ENCODE assay signal across 8 cellular contexts in the genomic region with DNA sequence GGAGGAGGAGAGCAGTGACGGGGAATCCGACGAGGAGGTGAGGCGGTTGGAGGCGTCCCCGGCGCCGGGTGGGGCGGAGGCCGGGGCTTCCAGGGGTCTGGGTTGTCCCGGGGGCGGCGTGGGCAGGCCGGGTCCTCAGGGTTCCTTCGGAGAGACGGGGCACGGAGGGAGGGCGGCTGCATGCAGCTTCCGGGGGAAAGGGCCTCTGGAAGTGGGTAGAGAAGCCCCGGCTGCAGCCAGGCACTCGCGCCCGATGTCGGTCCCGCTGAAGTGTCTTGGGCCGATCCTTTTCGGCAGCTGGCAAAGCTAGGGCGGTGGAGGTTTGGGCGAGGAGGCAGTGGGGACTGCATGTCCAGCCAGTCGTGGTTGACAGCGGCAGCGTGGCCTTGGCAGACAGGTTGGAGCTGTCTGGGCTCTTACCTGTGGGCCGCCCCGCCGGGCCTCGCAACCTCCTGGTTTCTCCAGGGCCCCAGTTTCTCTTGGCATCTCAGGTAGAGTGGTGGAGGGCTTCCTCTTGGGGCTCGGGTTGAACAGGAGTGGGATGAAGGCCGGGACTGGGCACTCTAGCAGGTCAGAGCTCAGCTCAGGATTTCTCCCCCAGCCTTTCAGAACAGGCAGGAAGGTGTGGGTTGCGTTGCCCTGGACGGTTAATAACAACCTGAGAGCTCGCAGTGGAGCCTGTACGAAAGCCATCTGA. TPM values are rescaled to one million over a fixed set of nuclear protein-coding genes. Genes with fewer than 3 reads are reported as not detected.
DNase-seq lines count a peak whose midpoint lies in the region; ATAC-seq and TF ChIP-seq lines count a peak whose summit lies in the region.

No MANE protein-coding gene starts in this region.

- peak overlapping the region; percentile 43 for H3K27ac ChIP-seq in CD8-positive, alpha-beta T cell (ENCODE audit: low read depth, low read length)
- H3K27ac ChIP-seq in HEK293 (ENCODE audit: extremely low read depth, low read depth, low read length) (peak overlapping the region; percentile 93), breast epithelium (peak overlapping the region; percentile 88 to 93)

- POLR2A ChIA-PET in CD8-positive, alpha-beta T cell (lab: Charles Lee): interaction anchor here (0.9 to 1.9 kb wide), 6 partner anchors 10 to 26 kb away, joined by 3 to 17 read pairs (median 4); partner anchors contain the start of gene U2AF1L4
- POLR2A ChIA-PET in HEK293 (lab: Yijun Ruan, JAX): interaction anchor here (0.7 to 2.3 kb wide), 9 partner anchors 9 to 106 kb away, joined by 3 to 24 read pairs (median 5); partner anchors contain the start of genes COX6B1, HAUS5, HSPB6 and LIN37

- no peak for ATAC-seq in CD8-positive, alpha-beta T cell
- no peak for ATAC-seq in left colon

- H3K9me3 Mint-ChIP-seq in CD8-positive, alpha-beta T cell: no peaks in the 10 kb centered on the region
- H3K9me3 Mint-ChIP-seq in T-helper 2 cell treated with Interferon-gamma antibody and Interleukin-4, amounts not matched to agents 5 μg/mL and 100 μg/mL, for 36 hours: no peaks in the 10 kb centered on the region

- H3K4me1 Mint-ChIP-seq in CD8-positive, alpha-beta T cell (ENCODE audit: low read depth): peaks cover 48% of the 10 kb centered on the region
- peaks cover 32% of the 10 kb centered on the region for H3K4me1 Mint-ChIP-seq in T-helper 2 cell treated with Interferon-gamma antibody and Interleukin-4, amounts not matched to agents 5 μg/mL and 100 μg/mL, for 36 hours (ENCODE audit: low read depth)

- no peaks in the 10 kb centered on the region for H3K27me3 ChIP-seq in CD8-positive, alpha-beta T cell (ENCODE audit: insufficient read depth, low read length)
- no peaks in the 10 kb centered on the region for H3K27me3 ChIP-seq in breast epithelium

- no peaks in the 10 kb centered on the region for H3K27me3 Mint-ChIP-seq in CD8-positive, alpha-beta T cell (ENCODE audit: low read depth)
- H3K27me3 Mint-ChIP-seq in T-helper 2 cell treated with Interferon-gamma antibody and Interleukin-4, amounts not matched to agents 5 μg/mL and 100 μg/mL, for 36 hours (ENCODE audit: low read depth): no peaks in the 10 kb centered on the region

- intact Hi-C loops in CD8-positive, alpha-beta T cell (cut with DNase I, micrococcal nuclease): loop anchor here in 1 of 2 experiments (5.0 kb wide), 1 partner anchor 71 kb away; the partner anchor contains the start of gene COX6B1
- intact Hi-C loops in breast epithelium (cut with DNase I; ENCODE audit: low total_unique reads): no loop called here
- intact Hi-C loops in left colon (cut with DNase I, micrococcal nuclease): loop anchor here in 1 of 2 donors (10.0 kb wide), 1 partner anchor 174 kb away; the partner anchor contains the start of gene TMEM147

- H3K4me1 ChIP-seq in CD8-positive, alpha-beta T cell (ENCODE audit: insufficient read depth, low read length): peaks cover 44% of the 10 kb centered on the region
- H3K4me1 ChIP-seq in HEK293 (ENCODE audit: control insufficient read depth, insufficient read depth, low read length): peaks cover 23% of the 10 kb centered on the region
- H3K4me1 ChIP-seq in breast epithelium: peaks cover 17 to 19% of the 10 kb centered on the region in 2 donors

- DNase-seq in CD8-positive, alpha-beta T cell: peak in 5 of 7 experiments; percentile 31 to 70 (median 54)
- DNase-seq in T-helper 2 cell treated with Interferon-gamma antibody and Interleukin-4, amounts not matched to agents 5 μg/mL and 100 μg/mL, for 36 hours (ENCODE audit: low spot score): peak; percentile 57
- DNase-seq in breast epithelium (ENCODE audit: low spot score in 2 of 2) (no peak), left colon (peak; percentile 45 to 56), mesenteric fat pad (ENCODE audit: low spot score) (no peak), T1000 (lab: John Stamatoyannopoulos, UW) (no peak)
- peak; percentile 55 for DNase-seq in stimulated activated CD8-positive, alpha-beta memory T cell treated with anti-CD3 and anti-CD28 coated beads, Interleukin-2, amount 100 ng/mL, for 48 hours (ENCODE audit: low read depth in 2 of 2)

- H3K36me3 ChIP-seq in CD8-positive, alpha-beta T cell (ENCODE audit: insufficient read depth, low read length): peaks cover 19% of the 10 kb centered on the region
- H3K36me3 ChIP-seq in HEK293 (ENCODE audit: control insufficient read depth in 2 of 2, insufficient read depth in 1 of 2, low read length in 2 of 2) (peaks cover 40 to 42% of the 10 kb centered on the region in 2 experiments), breast epithelium (no peaks in the 10 kb centered on the region)

- no peak for TF ChIP-seq CTCF in CD8-positive, alpha-beta T cell (IDR thresholded peaks at IDR 0.05)
- TF ChIP-seq CTCF in HEK293 (tag by site-specific recombination; IDR thresholded peaks at IDR 0.05) (no peak), breast epithelium (IDR thresholded peaks at IDR 0.05) (no peak)

- H3K27ac Mint-ChIP-seq in CD8-positive, alpha-beta T cell: peak overlapping the region; percentile 85
- H3K27ac Mint-ChIP-seq in T-helper 2 cell treated with Interferon-gamma antibody and Interleukin-4, amounts not matched to agents 5 μg/mL and 100 μg/mL, for 36 hours: peak overlapping the region; percentile 93

- TF ChIP-seq POLR2A in breast epithelium (IDR thresholded peaks at IDR 0.05): no peak

- H3K36me3 Mint-ChIP-seq in CD8-positive, alpha-beta T cell: peaks cover 30% of the 10 kb centered on the region
- peaks cover 50% of the 10 kb centered on the region for H3K36me3 Mint-ChIP-seq in T-helper 2 cell treated with Interferon-gamma antibody and Interleukin-4, amounts not matched to agents 5 μg/mL and 100 μg/mL, for 36 hours (ENCODE audit: low read depth)

- peak overlapping the region; percentile 87 for H3K4me3 Mint-ChIP-seq in CD8-positive, alpha-beta T cell
- peak overlapping the region; percentile 95 for H3K4me3 Mint-ChIP-seq in T-helper 2 cell treated with Interferon-gamma antibody and Interleukin-4, amounts not matched to agents 5 μg/mL and 100 μg/mL, for 36 hours

- H3K9me3 ChIP-seq in CD8-positive, alpha-beta T cell (ENCODE audit: low read length): no peaks in the 10 kb centered on the region
- no peaks in the 10 kb centered on the region for H3K9me3 ChIP-seq in HEK293 (ENCODE audit: control insufficient read depth, insufficient read depth, low read depth, low read length)
- H3K9me3 ChIP-seq in breast epithelium: no peaks in the 10 kb centered on the region

- CTCF ChIA-PET in CD8-positive, alpha-beta T cell (lab: Charles Lee): no interaction called here
- CTCF ChIA-PET in HEK293 (lab: Yijun Ruan, JAX): interaction anchor here (0.5 to 1.3 kb wide), 9 partner anchors 10 to 214 kb away, joined by 3 to 12 read pairs (median 4); partner anchors contain the start of gene IGFLR1

- H3K4me3 ChIP-seq in CD8-positive, alpha-beta T cell (ENCODE audit: low read depth, low read length): peak overlapping the region; percentile 55
- peak overlapping the region; percentile 65 for H3K4me3 ChIP-seq in HEK293 (ENCODE audit: low read depth, low read length)
- H3K4me3 ChIP-seq in breast epithelium: peak overlapping the region; percentile 76 to 93 (median 90)

TF ChIP-seq in HEK293, 187 proteins besides CTCF, POLR2A, EP300 and RAD21 (continues in another document):
- TF ChIP-seq, protein P1, sequence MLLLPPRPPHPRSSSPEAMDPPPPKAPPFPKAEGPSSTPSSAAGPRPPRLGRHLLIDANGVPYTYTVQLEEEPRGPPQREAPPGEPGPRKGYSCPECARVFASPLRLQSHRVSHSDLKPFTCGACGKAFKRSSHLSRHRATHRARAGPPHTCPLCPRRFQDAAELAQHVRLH (tag by site-specific recombination; IDR thresholded peaks at IDR 0.05): no peak
- TF ChIP-seq ZEB2 (tag by site-specific recombination; IDR thresholded peaks at IDR 0.05) (peak; percentile 70), KLF16 (tag by site-specific recombination; IDR thresholded peaks at IDR 0.05) (peak; percentile 58; the same call in 1 of the 2 replicates), KLF9 (tag by site-specific recombination; IDR thresholded peaks at IDR 0.05; ENCODE audit: low read depth) (peak; percentile 28; the same call in 1 of the 2 replicates), ZNF600 (tag by site-specific recombination; IDR thresholded peaks at IDR 0.05) (peak; percentile 37; the same call in 1 of the 2 replicates), ZBTB48 (tag by site-specific recombination; IDR thresholded peaks at IDR 0.05) (peak; percentile 22; the same call in 1 of the 2 replicates), ZXDB (tag by site-specific recombination; IDR thresholded peaks at IDR 0.05) (peak; percentile 79), ZNF350 (tag by site-specific recombination; IDR thresholded peaks at IDR 0.05) (no peak), ZNF138 (tag by site-specific recombination; IDR thresholded peaks at IDR 0.05; ENCODE audit: borderline replicate concordance) (0 out of 2 replicates have a peak, but pooled peaks have one; percentile 24), ZBTB20 (tag by site-specific recombination; IDR thresholded peaks at IDR 0.05) (peak; percentile 98)
- TF ChIP-seq, protein P2, sequence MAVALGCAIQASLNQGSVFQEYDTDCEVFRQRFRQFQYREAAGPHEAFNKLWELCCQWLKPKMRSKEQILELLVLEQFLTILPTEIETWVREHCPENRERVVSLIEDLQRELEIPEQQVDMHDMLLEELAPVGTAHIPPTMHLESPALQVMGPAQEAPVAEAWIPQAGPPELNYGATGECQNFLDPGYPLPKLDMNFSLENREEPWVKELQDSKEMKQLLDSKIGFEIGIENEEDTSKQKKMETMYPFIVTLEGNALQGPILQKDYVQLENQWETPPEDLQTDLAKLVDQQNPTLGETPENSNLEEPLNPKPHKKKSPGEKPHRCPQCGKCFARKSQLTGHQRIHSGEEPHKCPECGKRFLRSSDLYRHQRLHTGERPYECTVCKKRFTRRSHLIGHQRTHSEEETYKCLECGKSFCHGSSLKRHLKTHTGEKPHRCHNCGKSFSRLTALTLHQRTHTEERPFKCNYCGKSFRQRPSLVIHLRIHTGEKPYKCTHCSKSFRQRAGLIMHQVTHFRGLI (tag by site-specific recombination; IDR thresholded peaks at IDR 0.05): no peak

RNA-seq across cellular contexts. Expression of gene KMT2B, which starts 0.7 kb away (rescaled TPM):
- total RNA-seq in CD8-positive, alpha-beta T cell: 10 to 100 TPM; 57.4 to 61.0 TPM
- total RNA-seq in breast epithelium: 10 to 100 TPM; 14.2 to 16.2 (median 16.1) TPM
- 10 to 100 TPM; 34.8 to 40.1 TPM for total RNA-seq in left colon
- total RNA-seq in mesenteric fat pad: 33.5 TPM

RNA-seq across cellular contexts. Expression of gene ZBTB32, which starts 14.1 kb away (rescaled TPM):
- 1 to 10 TPM; 4.3 to 7.3 TPM for total RNA-seq in CD8-positive, alpha-beta T cell
- total RNA-seq in breast epithelium (under 1 TPM in 1 of 3 donors, not detected in 2; 0.33 TPM), left colon (1 to 10 TPM in 1 of 2 donors, under 1 TPM in 1; 0.15 to 1.1 TPM), mesenteric fat pad (not detected)

RNA-seq across cellular contexts. Expression of gene IGFLR1, which starts 23.8 kb away (rescaled TPM):
- 10 to 100 TPM; 31.7 to 38.2 TPM for total RNA-seq in CD8-positive, alpha-beta T cell
- total RNA-seq in breast epithelium (10 to 100 TPM in 2 of 3 donors, 1 to 10 TPM in 1; 8.8 to 16.1 (median 14.1) TPM), left colon (1 to 10 TPM; 4.1 to 7.7 TPM), mesenteric fat pad (10.8 TPM)

RNA-seq across cellular contexts. Expression of gene U2AF1L4, which starts 26.7 kb away (rescaled TPM):
- 10 to 100 TPM; 65.2 to 69.5 TPM for total RNA-seq in CD8-positive, alpha-beta T cell
- 10 to 100 TPM; 15.7 to 37.5 (median 19.5) TPM for total RNA-seq in breast epithelium
- total RNA-seq in left colon: 10 to 100 TPM; 14.5 to 17.3 TPM
- 12.8 TPM for total RNA-seq in mesenteric fat pad

RNA-seq across cellular contexts. Expression of gene PSENEN, which starts 27.0 kb away (rescaled TPM):
- total RNA-seq in CD8-positive, alpha-beta T cell: 10 to 100 TPM in 1 of 2 experiments, 1 to 10 TPM in 1; 9.4 to 11.1 TPM
- total RNA-seq in breast epithelium: 10 to 100 TPM; 37.4 to 54.1 (median 54.0) TPM
- 10 to 100 TPM; 82.2 to 86.0 TPM for total RNA-seq in left colon
- 66.8 TPM for total RNA-seq in mesenteric fat pad

Comparison
In these comparisons a context has a peak if more than half of its experiments do, and no peak if none do; other contexts are left out.
1. DNase-seq: peak in CD8-positive, alpha-beta T cell (5 of 7), T-helper 2 cell treated with Interferon-gamma antibody and Interleukin-4, amounts not matched to agents 5 μg/mL and 100 μg/mL, for 36 hours (single experiment), left colon (2 of 2) and stimulated activated CD8-positive, alpha-beta memory T cell treated with anti-CD3 and anti-CD28 coated beads, Interleukin-2, amount 100 ng/mL, for 48 hours (2 of 2); none in breast epithelium (0 of 2), mesenteric fat pad (single experiment) and T1000 (single experiment).
2. H3K27ac ChIP-seq: peak in every context shown above with its lines; median percentile 93 in HEK293; 90 in breast epithelium; 43 in CD8-positive, alpha-beta T cell.
3. Peak in every context shown above with its lines, with median percentiles within 50 percentile points of each other: H3K4me3 ChIP-seq.